Comparison of ENCODE assay signal across 12 cellular contexts in genomic region chr3:45599984-45600650, GRCh38. TPM values are rescaled to one million over a fixed set of nuclear protein-coding genes. Genes with fewer than 3 reads are reported as not detected.
DNase-seq lines count a peak whose midpoint lies in the region; ATAC-seq lines count a peak whose summit lies in the region.
"Had no signal": no experiment of that assay in that cellular context is flagged by ENCODE, and none has a peak within 500 bp of the region (broad histone marks: within the 10 kb centered on the region; RNA-seq: fewer than 3 reads in every experiment).

No MANE protein-coding gene starts in this region.

- H3K36me3 Mint-ChIP-seq in activated CD4-positive, alpha-beta T cell treated with anti-CD3 and anti-CD28 coated beads, Interleukin-2, amount 10 ng/mL, durations not matched to agents 7 days and 5 days (ENCODE audit: low read depth) = peaks cover 41% of the 10 kb centered on the region
- peaks cover 35 to 60% of the 10 kb centered on the region in 2 donors for H3K36me3 Mint-ChIP-seq in stimulated activated naive B cell treated with anti-CD40 and anti-IgM and Interleukin-4, amounts not matched to agents 10 μg/mL and 1 μg/mL and 100 μg/mL, for 72 hours

- DNase-seq in activated CD4-positive, alpha-beta T cell treated with anti-CD3 and anti-CD28 coated beads, Interleukin-2, amount 10 ng/mL, durations not matched to agents 7 days and 5 days = no peak
- DNase-seq in activated CD4-positive, alpha-beta T cell treated with anti-CD3 and anti-CD28 coated beads, Interleukin-2, amount 50 U/mL, for 1 hour = no peak
- DNase-seq in NCI-H526 treated with DMSO at 0.1 percent for 48 hours (lab: John Stamatoyannopoulos, UW) (peak; percentile 75), left kidney (ENCODE audit: low read depth, low spot score) (peak; percentile 18), NCI-H510A treated with DMSO at 0.1 percent for 48 hours (lab: John Stamatoyannopoulos, UW) (no peak)
- no peak for DNase-seq in stimulated activated naive B cell treated with anti-CD40 and anti-IgM and Interleukin-4, amounts not matched to agents 10 μg/mL and 1 μg/mL and 100 μg/mL, for 72 hours
- DNase-seq in stimulated activated CD4-positive, alpha-beta T cell treated with anti-CD3 and anti-CD28 coated beads, Interleukin-12 subunit alpha, Interleukin-12 subunit beta, amount 100 ng/mL, for 4 hours = no peak
- no peak for DNase-seq in stimulated activated CD4-positive, alpha-beta T cell treated with anti-CD3 and anti-CD28 coated beads, Interleukin-2, amount 100 ng/mL, for 24 hours
- DNase-seq: activated CD8-positive, alpha-beta memory T cell treated with anti-CD3 and anti-CD28 coated beads, Interleukin-2, amount 50 U/mL, for 48 hours; Karpas-422; NCI-H524 treated with DMSO at 0.1 percent for 48 hours had no signal

- peak overlapping the region; percentile 1 for H3K4me3 Mint-ChIP-seq in activated CD4-positive, alpha-beta T cell treated with anti-CD3 and anti-CD28 coated beads, Interleukin-2, amount 10 ng/mL, durations not matched to agents 7 days and 5 days
- peak overlapping the region; percentile 10 to 19 for H3K4me3 Mint-ChIP-seq in stimulated activated naive B cell treated with anti-CD40 and anti-IgM and Interleukin-4, amounts not matched to agents 10 μg/mL and 1 μg/mL and 100 μg/mL, for 72 hours
- H3K4me3 Mint-ChIP-seq: central memory CD8-positive, alpha-beta T cell had no signal

- H3K9me3 Mint-ChIP-seq in activated CD4-positive, alpha-beta T cell treated with anti-CD3 and anti-CD28 coated beads, Interleukin-2, amount 10 ng/mL, durations not matched to agents 7 days and 5 days = no peaks in the 10 kb centered on the region
- no peaks in the 10 kb centered on the region for H3K9me3 Mint-ChIP-seq in stimulated activated naive B cell treated with anti-CD40 and anti-IgM and Interleukin-4, amounts not matched to agents 10 μg/mL and 1 μg/mL and 100 μg/mL, for 72 hours
- H3K9me3 Mint-ChIP-seq: central memory CD8-positive, alpha-beta T cell had no signal

- POLR2A ChIA-PET in activated CD4-positive, alpha-beta T cell treated with anti-CD3 and anti-CD28 coated beads, Interleukin-2, amount 10 ng/mL, durations not matched to agents 7 days and 5 days (lab: Charles Lee) = no interaction called here

- CTCF ChIA-PET in activated CD4-positive, alpha-beta T cell treated with anti-CD3 and anti-CD28 coated beads, Interleukin-2, amount 10 ng/mL, durations not matched to agents 7 days and 5 days (lab: Charles Lee) = interaction anchor here (1.0 to 1.9 kb wide), 2 partner anchors 9 to 60 kb away, joined by 3 to 5 read pairs; no protein-coding TSS in a partner anchor

- peaks cover 53% of the 10 kb centered on the region for H3K4me1 Mint-ChIP-seq in activated CD4-positive, alpha-beta T cell treated with anti-CD3 and anti-CD28 coated beads, Interleukin-2, amount 10 ng/mL, durations not matched to agents 7 days and 5 days
- H3K4me1 Mint-ChIP-seq in stimulated activated naive B cell treated with anti-CD40 and anti-IgM and Interleukin-4, amounts not matched to agents 10 μg/mL and 1 μg/mL and 100 μg/mL, for 72 hours = peaks cover 64 to 85% of the 10 kb centered on the region in 2 donors

- ATAC-seq in stimulated activated naive B cell treated with anti-CD40 and anti-IgM and Interleukin-4, amounts not matched to agents 10 μg/mL and 1 μg/mL and 100 μg/mL, for 72 hours (replicated peaks) = no peak

- peak overlapping the region; percentile 37 for H3K27ac Mint-ChIP-seq in activated CD4-positive, alpha-beta T cell treated with anti-CD3 and anti-CD28 coated beads, Interleukin-2, amount 10 ng/mL, durations not matched to agents 7 days and 5 days
- H3K27ac Mint-ChIP-seq in stimulated activated naive B cell treated with anti-CD40 and anti-IgM and Interleukin-4, amounts not matched to agents 10 μg/mL and 1 μg/mL and 100 μg/mL, for 72 hours = peak overlapping the region; percentile 20

- H3K27me3 Mint-ChIP-seq in activated CD4-positive, alpha-beta T cell treated with anti-CD3 and anti-CD28 coated beads, Interleukin-2, amount 10 ng/mL, durations not matched to agents 7 days and 5 days = no peaks in the 10 kb centered on the region
- H3K27me3 Mint-ChIP-seq in stimulated activated naive B cell treated with anti-CD40 and anti-IgM and Interleukin-4, amounts not matched to agents 10 μg/mL and 1 μg/mL and 100 μg/mL, for 72 hours = no peaks in the 10 kb centered on the region
- H3K27me3 Mint-ChIP-seq: central memory CD8-positive, alpha-beta T cell had no signal

RNA-seq across cellular contexts. Expression of gene LIMD1, which starts 5.6 kb away (rescaled TPM):
- total RNA-seq in activated CD4-positive, alpha-beta T cell treated with anti-CD3 and anti-CD28 coated beads, Interleukin-2, amount 10 ng/mL, durations not matched to agents 7 days and 5 days = 10 to 100 TPM; 45.1 to 47.7 TPM

Comparison
In these comparisons a context has a peak if more than half of its experiments do, and no peak if none do; other contexts are left out.
1. DNase-seq: peak in NCI-H526 treated with DMSO at 0.1 percent for 48 hours (single experiment) and left kidney (single experiment); none in activated CD4-positive, alpha-beta T cell treated with anti-CD3 and anti-CD28 coated beads, Interleukin-2, amount 10 ng/mL, durations not matched to agents 7 days and 5 days (single experiment), activated CD4-positive, alpha-beta T cell treated with anti-CD3 and anti-CD28 coated beads, Interleukin-2, amount 50 U/mL, for 1 hour (single experiment), stimulated activated naive B cell treated with anti-CD40 and anti-IgM and Interleukin-4, amounts not matched to agents 10 μg/mL and 1 μg/mL and 100 μg/mL, for 72 hours (single experiment), stimulated activated CD4-positive, alpha-beta T cell treated with anti-CD3 and anti-CD28 coated beads, Interleukin-12 subunit alpha, Interleukin-12 subunit beta, amount 100 ng/mL, for 4 hours (single experiment), NCI-H510A treated with DMSO at 0.1 percent for 48 hours (single experiment) and stimulated activated CD4-positive, alpha-beta T cell treated with anti-CD3 and anti-CD28 coated beads, Interleukin-2, amount 100 ng/mL, for 24 hours (0 of 2).